ENCODE assay signal across 19 cellular contexts in genomic region chr9:133659566-133659965, GRCh38. TPM values are rescaled to one million over a fixed set of nuclear protein-coding genes. Genes with fewer than 3 reads are reported as not detected.
DNase-seq lines count a peak whose midpoint lies in the region; ATAC-seq, FAIRE-seq and TF ChIP-seq lines count a peak whose summit lies in the region.
"Had no signal": no experiment of that assay in that cellular context is flagged by ENCODE, and none has a peak within 500 bp of the region (broad histone marks: within the 10 kb centered on the region; RNA-seq: fewer than 3 reads in every experiment).

No MANE protein-coding gene starts in this region.

- TF ChIP-seq EP300 in HepG2 (IDR thresholded peaks at IDR 0.05; ENCODE audit: low read depth in 2 of 2, low read length in 2 of 2) (no peak), HepG2 (CRISPR knock-in tag; IDR thresholded peaks at IDR 0.05; ENCODE audit: borderline replicate concordance) (no peak)

- H3K36me3 ChIP-seq in HepG2 (replicated peaks in 1 of 2; ENCODE audit: control insufficient read depth in 1 of 2, insufficient read depth in 2 of 2, low read length in 2 of 2) (peaks cover 0 to 9% of the 10 kb centered on the region in 2 experiments; a peak in 1 of 5 replicates), right lobe of liver (peaks cover 0 to 12% (median 6%) of the 10 kb centered on the region in 4 donors), SK-N-MC (ENCODE audit: insufficient read depth, low read length) (no peaks in the 10 kb centered on the region), liver (ENCODE audit: control insufficient read depth in 4 of 4, insufficient read depth in 3 of 4, low read depth in 1 of 4, low read length in 3 of 4) (peaks cover 0 to 16% (median 4%) of the 10 kb centered on the region in 4 donors)

- intact Hi-C loops in HepG2 (cut with micrococcal nuclease; ENCODE audit: unreplicated experiment) (loop anchor here (2.0 kb wide), 1 partner anchor 55 kb away; no protein-coding TSS in a partner anchor), right lobe of liver (cut with DNase I) (no loop called here)

- TSS peak; percentile 45 for BruUV-seq in HepG2 (replicated peaks; lab: Mats Ljungman, UMichigan)

- 0 out of 4 replicates have a peak, but pooled peaks of 1 of the 2 experiments have one; percentile 20 for TF ChIP-seq POLR2A in HepG2 (IDR thresholded peaks at IDR 0.05; ENCODE audit: insufficient read depth in 1 of 2, low read depth in 2 of 2, low read length in 2 of 2)
- TF ChIP-seq POLR2A in right lobe of liver (IDR thresholded peaks at IDR 0.05) = no peak

- TF ChIP-seq CTCF in HepG2 (CRISPR knock-in tag; IDR thresholded peaks at IDR 0.05) (no peak), right lobe of liver (IDR thresholded peaks at IDR 0.05) (no peak), liver (IDR thresholded peaks at IDR 0.05; ENCODE audit: low read depth, low read length, missing input control) (no peak)

- ATAC-seq in HepG2 (no peak), right lobe of liver (no peak)
- ATAC-seq: SK-N-SH treated with all-trans-retinoic acid at 6 μM for 48 hours had no signal

- H3K27ac ChIP-seq in HepG2 (ENCODE audit: extremely low read length, insufficient read depth, low read length) (no peak overlapping the region), right lobe of liver (no peak overlapping the region), SK-N-MC (no peak overlapping the region), liver (ENCODE audit: low read depth in 1 of 2, low read length in 2 of 2) (peak overlapping the region; percentile 27 to 78)
- H3K27ac ChIP-seq: C4-2B, PC-9 had no signal

- no peak overlapping the region for H2AFZ ChIP-seq in HepG2 (ENCODE audit: low read length)
- H2AFZ ChIP-seq: PC-9 had no signal

- H3K4me3 ChIP-seq in HepG2 (replicated peaks in 1 of 3; ENCODE audit: insufficient read depth in 1 of 3, low read depth in 2 of 3, low read length in 3 of 3) = no peak overlapping the region
- H3K4me3 ChIP-seq in right lobe of liver = no peak overlapping the region
- H3K4me3 ChIP-seq in SK-N-MC = peak overlapping the region; percentile 74
- H3K4me3 ChIP-seq in liver (ENCODE audit: low read depth in 1 of 3, low read length in 3 of 3) = no peak overlapping the region
- H3K4me3 ChIP-seq: PC-9 had no signal

- H3K4me1 ChIP-seq in HepG2 (ENCODE audit: insufficient read depth, low read length) (peaks cover 37% of the 10 kb centered on the region), right lobe of liver (peaks cover 0 to 34% (median 16%) of the 10 kb centered on the region in 4 donors), liver (ENCODE audit: control insufficient read depth in 4 of 4, insufficient read depth in 4 of 4, low read length in 3 of 4) (peaks cover 15 to 45% (median 40%) of the 10 kb centered on the region in 4 donors)

- H3K79me2 ChIP-seq in HepG2 (ENCODE audit: insufficient read depth, low read length) = no peaks in the 10 kb centered on the region

- H3K9me3 ChIP-seq in HepG2 (ENCODE audit: low read length) (no peaks in the 10 kb centered on the region), right lobe of liver (no peaks in the 10 kb centered on the region), SK-N-MC (ENCODE audit: low read depth, low read length) (no peaks in the 10 kb centered on the region), liver (ENCODE audit: control insufficient read depth in 4 of 4, low read length in 3 of 4) (no peaks in the 10 kb centered on the region)

- TF ChIP-seq RAD21 in HepG2 (CRISPR knock-in tag; IDR thresholded peaks at IDR 0.05) (no peak), liver (IDR thresholded peaks at IDR 0.05) (no peak)

- 0 out of 5 replicates have a peak, but pooled peaks cover 1 to 5% of the 10 kb centered on the region in 2 experiments for H3K27me3 ChIP-seq in HepG2 (ENCODE audit: control insufficient read depth in 1 of 2, insufficient read depth in 2 of 2, low read length in 2 of 2)
- no peaks in the 10 kb centered on the region for H3K27me3 ChIP-seq in right lobe of liver
- no peaks in the 10 kb centered on the region for H3K27me3 ChIP-seq in liver (ENCODE audit: control insufficient read depth in 4 of 4, insufficient read depth in 4 of 4, low read length in 3 of 4)

- H3K9ac ChIP-seq in HepG2 (ENCODE audit: insufficient read depth, low read depth, low read length) (no peak overlapping the region), SK-N-MC (ENCODE audit: insufficient read length) (no peak overlapping the region), liver (ENCODE audit: low read depth in 1 of 2, low read length in 2 of 2) (no peak overlapping the region)

- DNase-seq in HepG2 (ENCODE audit: low spot score) (no peak), right lobe of liver (no peak), SK-N-MC (ENCODE audit: low read depth, low spot score) (no peak), SHP77 treated with DMSO at 0.1 percent for 48 hours (lab: John Stamatoyannopoulos, UW) (no peak), hippocampal formation (lab: John Stamatoyannopoulos, UW) (no peak), NCI-H1105 treated with DMSO at 0.1 percent for 48 hours (lab: John Stamatoyannopoulos, UW) (no peak), Ammon's horn (ENCODE audit: low spot score) (no peak)
- DNase-seq: H9, NCI-H187 treated with DMSO at 0.1 percent for 48 hours, NCI-H774 had no signal

- no peak for FAIRE-seq in HepG2 (lab: Jason Lieb, UNC)

- CTCF ChIA-PET in HepG2 (lab: Yijun Ruan, JAX; ENCODE audit: low intra/inter-chr PET ratio, low total read pairs) = no interaction called here

- WGBS in HepG2 (ENCODE audit: low lambda C conversion rate) = 55% methylated on average over 5 of the region's 15 CpGs
- WGBS in right lobe of liver (ENCODE audit: insufficient coverage, low coverage, low lambda C conversion rate, missing lambda C conversion rate) = 70% methylated on average over 5 of the region's 15 CpGs
- 76% methylated on average over 15 of the region's 15 CpGs for WGBS in liver

- in situ Hi-C loops in HepG2 (cut with HindIII; ENCODE audit: extremely low pct_ligation_motif_present, low pct_unique_long_range_greater_than_20kb) = no loop called here

- POLR2A ChIA-PET in HepG2 (lab: Yijun Ruan, JAX) = interaction anchor here (0.8 kb wide), 2 partner anchors 55 to 80 kb away, joined by 3 to 5 read pairs; no protein-coding TSS in a partner anchor

- H4K20me1 ChIP-seq in HepG2 (ENCODE audit: insufficient read depth, low read length) = no peaks in the 10 kb centered on the region

- H3K4me2 ChIP-seq in HepG2 (ENCODE audit: low read depth, low read length) = peak overlapping the region; percentile 54
- H3K4me2 ChIP-seq: PC-9 had no signal

RNA-seq across cellular contexts. Expression of gene DBH, which starts 23.4 kb away (rescaled TPM):
- total RNA-seq in HepG2 (2016; rRNA removed; fragmentation: Illumina TruSeq; extraction: Trizol) = not detected in 2 replicates
- not detected in 2 replicates for total RNA-seq in HepG2 (2016; cell fraction: cytosol; rRNA removed; fragmentation: Illumina TruSeq; extraction: Trizol; ENCODE audit: low read depth)
- not detected in 2 replicates for total RNA-seq in HepG2 (2016; cell fraction: insoluble cytoplasmic fraction; rRNA removed; fragmentation: Illumina TruSeq; extraction: Trizol)
- not detected in 2 replicates for total RNA-seq in HepG2 (2016; cell fraction: membrane; rRNA removed; fragmentation: Illumina TruSeq; extraction: Trizol)
- total RNA-seq in HepG2 (2016; cell fraction: nucleus; rRNA removed; fragmentation: Illumina TruSeq; extraction: Trizol) = not detected in 2 replicates
- not detected in 2 replicates for polyA plus RNA-seq in HepG2 (2011; rRNA removed)
- polyA plus RNA-seq in HepG2 (2011; cell fraction: cytosol; rRNA removed) = not detected in 2 replicates
- polyA plus RNA-seq in HepG2 (2011; cell fraction: nucleus; rRNA removed) = not detected in 2 replicates
- polyA plus RNA-seq in HepG2 (2012) = 1.5 and 1.6 TPM in 2 replicates
- polyA plus RNA-seq in HepG2 (2016; cell fraction: cytosol; fragmentation: Illumina TruSeq; extraction: Trizol; ENCODE audit: low read depth) = not detected in 2 replicates
- not detected in 2 replicates for polyA plus RNA-seq in HepG2 (2016; cell fraction: insoluble cytoplasmic fraction; fragmentation: Illumina TruSeq; extraction: Trizol; ENCODE audit: low read depth)
- polyA plus RNA-seq in HepG2 (2016; cell fraction: membrane; fragmentation: Illumina TruSeq; extraction: Trizol; ENCODE audit: low read depth) = not detected in 2 replicates
- not detected in 2 replicates for polyA plus RNA-seq in HepG2 (2016; cell fraction: nucleus; fragmentation: Illumina TruSeq; extraction: Trizol; ENCODE audit: insufficient read depth, low read depth)
- polyA minus RNA-seq in HepG2 (2011; rRNA and poly(A)+ RNA removed; ENCODE audit: low replicate concordance) = not detected in 2 replicates
- not detected in 2 replicates for polyA minus RNA-seq in HepG2 (2011; cell fraction: cytosol; rRNA and poly(A)+ RNA removed)
- polyA minus RNA-seq in HepG2 (2011; cell fraction: nucleus; rRNA and poly(A)+ RNA removed) = not detected in 2 replicates
- 10 to 100 TPM in 1 of 6 experiments, 1 to 10 TPM in 5; 1.2 to 12.9 (median 5.7) TPM for total RNA-seq in right lobe of liver
- total RNA-seq in liver = 1 to 10 TPM in 1 of 2 donors, under 1 TPM in 1; 0.37 to 2.4 TPM
- 10 to 100 TPM in 1 of 2 donors, 1 to 10 TPM in 1; 2.7 to 21.2 TPM for polyA plus RNA-seq in liver
- total RNA-seq: A172, Calu3, H9, HT1080, LHCN-M2, NCI-H460, PC-9 had no signal

RNA-seq across cellular contexts. Expression of gene FAM163B, which starts 50.4 kb away (rescaled TPM):
- total RNA-seq in HepG2 (2016; rRNA removed; fragmentation: Illumina TruSeq; extraction: Trizol) = not detected in 2 replicates
- not detected in 2 replicates for total RNA-seq in HepG2 (2016; cell fraction: cytosol; rRNA removed; fragmentation: Illumina TruSeq; extraction: Trizol; ENCODE audit: low read depth)
- total RNA-seq in HepG2 (2016; cell fraction: insoluble cytoplasmic fraction; rRNA removed; fragmentation: Illumina TruSeq; extraction: Trizol) = not detected in 2 replicates
- total RNA-seq in HepG2 (2016; cell fraction: membrane; rRNA removed; fragmentation: Illumina TruSeq; extraction: Trizol) = not detected in 2 replicates
- not detected in 2 replicates for total RNA-seq in HepG2 (2016; cell fraction: nucleus; rRNA removed; fragmentation: Illumina TruSeq; extraction: Trizol)
- not detected in 2 replicates for polyA plus RNA-seq in HepG2 (2011; rRNA removed)
- not detected in 2 replicates for polyA plus RNA-seq in HepG2 (2011; cell fraction: cytosol; rRNA removed)
- not detected in 2 replicates for polyA plus RNA-seq in HepG2 (2011; cell fraction: nucleus; rRNA removed)
- polyA plus RNA-seq in HepG2 (2012) = not detected in 2 replicates
- polyA plus RNA-seq in HepG2 (2016; cell fraction: cytosol; fragmentation: Illumina TruSeq; extraction: Trizol; ENCODE audit: low read depth) = not detected in 2 replicates
- not detected in 2 replicates for polyA plus RNA-seq in HepG2 (2016; cell fraction: insoluble cytoplasmic fraction; fragmentation: Illumina TruSeq; extraction: Trizol; ENCODE audit: low read depth)
- polyA plus RNA-seq in HepG2 (2016; cell fraction: membrane; fragmentation: Illumina TruSeq; extraction: Trizol; ENCODE audit: low read depth) = not detected in 2 replicates
- not detected in 2 replicates for polyA plus RNA-seq in HepG2 (2016; cell fraction: nucleus; fragmentation: Illumina TruSeq; extraction: Trizol; ENCODE audit: insufficient read depth, low read depth)
- not detected in 2 replicates for polyA minus RNA-seq in HepG2 (2011; rRNA and poly(A)+ RNA removed; ENCODE audit: low replicate concordance)
- polyA minus RNA-seq in HepG2 (2011; cell fraction: cytosol; rRNA and poly(A)+ RNA removed) = not detected in 2 replicates
- not detected in 2 replicates for polyA minus RNA-seq in HepG2 (2011; cell fraction: nucleus; rRNA and poly(A)+ RNA removed)
- 1 to 10 TPM; 1.6 to 5.8 (median 3.0) TPM for total RNA-seq in right lobe of liver
- total RNA-seq in liver = 1 to 10 TPM; 3.0 to 3.7 TPM
- polyA plus RNA-seq in liver = 1 to 10 TPM; 2.1 to 4.0 TPM
- total RNA-seq: A172, Calu3, HT1080, LHCN-M2, NCI-H460, PC-9 had no signal

Comparison
In these comparisons a context has a peak if more than half of its experiments do, and no peak if none do; other contexts are left out.
1. H3K27ac ChIP-seq: peak in liver (2 of 2); none in HepG2 (single experiment), right lobe of liver (0 of 3) and SK-N-MC (single experiment).